In the genomic region with DNA sequence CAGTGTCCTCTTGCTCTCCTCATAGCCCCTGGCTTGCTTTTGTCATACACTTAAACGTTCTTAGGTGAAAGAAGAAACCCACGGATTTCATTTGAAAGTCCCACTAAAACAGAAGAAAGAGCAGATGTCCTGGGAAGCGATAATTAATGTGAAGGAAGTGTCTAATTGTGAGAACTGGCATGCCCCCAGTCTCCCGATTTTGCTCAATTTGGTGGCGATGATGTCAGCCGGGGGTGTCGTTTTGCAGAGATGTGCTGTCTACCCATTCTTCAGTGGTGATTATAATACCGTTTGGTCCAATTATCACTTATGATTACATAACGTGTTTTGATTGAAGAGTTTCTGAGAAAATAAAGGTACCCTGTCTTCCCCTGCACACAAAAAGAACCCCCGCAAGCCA, we compare ENCODE assay signal across 19 cellular contexts.
"Had no signal": no experiment of that assay in that cellular context is flagged by ENCODE, and none has a peak within 500 bp of the region (broad histone marks: within the 10 kb centered on the region; RNA-seq: fewer than 3 reads in every experiment).

No MANE protein-coding gene starts in this region.

- H3K27me3 ChIP-seq: ascending aorta, esophagus squamous epithelium, neutrophil had no signal

- H3K27ac ChIP-seq: cardiac muscle cell, neutrophil had no signal

- H3K4me3 ChIP-seq: ascending aorta, cardiac muscle cell, esophagus squamous epithelium, lung, skin epidermis, thoracic aorta had no signal

- DNase-seq: activated CD4-positive, alpha-beta T cell treated with anti-CD3 and anti-CD28 coated beads, Interleukin-2, amount 50 U/mL, for 4 hours; activated CD4-positive, CD25-positive, alpha-beta regulatory T cell treated with anti-CD3 and anti-CD28 coated beads, Interleukin-2, amount 50 U/mL, for 72 hours; activated naive CD4-positive, alpha-beta T cell treated with anti-CD3 and anti-CD28 coated beads for 36 hours; activated naive CD8-positive, alpha-beta T cell treated with anti-CD3 and anti-CD28 coated beads, Interleukin-2, amount 50 U/mL, for 24 hours; cortex of kidney; effector CD8-positive, alpha-beta T cell; esophagus squamous epithelium; naive B cell; right cardiac atrium; stimulated activated CD4-positive, alpha-beta T cell treated with anti-CD3 and anti-CD28 coated beads, Interleukin-15, amount 100 ng/mL, for 24 hours; stimulated activated CD4-positive, alpha-beta T cell treated with anti-CD3 and anti-CD28 coated beads, Interleukin-4, amount 100 ng/mL, for 24 hours; stimulated activated naive CD4-positive, alpha-beta T cell had no signal

- H3K36me3 ChIP-seq: ascending aorta, cardiac muscle cell, esophagus squamous epithelium, neutrophil, thoracic aorta had no signal

- ATAC-seq: activated naive CD8-positive, alpha-beta T cell treated with anti-CD3 and anti-CD28 coated beads, Interleukin-2, amount 50 U/mL, for 24 hours; right cardiac atrium; SK-N-SH treated with all-trans-retinoic acid at 6 μM for 48 hours had no signal

- H3K9me3 ChIP-seq: ascending aorta, esophagus squamous epithelium, neutrophil, thoracic aorta had no signal
